ENCODE assay signal across 9 cellular contexts in the genomic region with DNA sequence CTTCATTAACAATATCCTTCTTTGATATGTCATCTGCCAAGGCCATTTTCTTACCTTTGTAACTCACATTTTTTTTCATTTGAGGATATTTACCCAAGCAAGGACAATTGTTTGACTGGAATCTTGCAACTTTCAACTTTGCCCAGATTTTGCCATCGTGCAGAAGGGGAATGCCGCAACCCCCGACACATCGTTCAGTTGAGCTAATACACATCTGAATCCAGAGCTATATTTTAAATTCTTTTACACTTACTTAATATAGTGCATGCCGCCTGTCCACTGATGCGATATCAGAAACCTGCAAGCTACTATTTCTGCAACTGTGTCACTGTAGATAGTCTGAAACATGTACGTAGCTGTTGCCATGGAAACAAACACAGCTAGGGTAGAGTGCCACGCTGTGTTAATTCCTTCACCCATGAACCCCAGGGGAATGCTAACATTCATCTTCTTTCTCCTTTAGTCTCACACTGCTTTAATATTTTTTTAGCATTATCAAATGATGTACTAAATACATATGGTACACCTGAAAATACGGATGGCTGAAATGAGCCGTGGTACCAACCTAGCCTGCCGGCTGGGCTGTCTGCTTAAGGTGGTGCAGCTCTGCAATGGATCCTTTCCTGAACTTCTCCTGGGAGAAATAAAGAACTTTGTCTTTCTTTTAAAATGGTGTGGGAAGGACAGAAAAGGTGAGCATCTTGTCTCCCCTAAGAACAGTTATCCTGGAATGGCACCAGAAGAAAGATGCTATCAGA.
DNase-seq lines count a peak whose midpoint lies in the region; ATAC-seq and FAIRE-seq lines count a peak whose summit lies in the region.
"Had no signal": no experiment of that assay in that cellular context is flagged by ENCODE, and none has a peak within 500 bp of the region (broad histone marks: within the 10 kb centered on the region; RNA-seq: fewer than 3 reads in every experiment).

No MANE protein-coding gene starts in this region.

- peak; percentile 72 for DNase-seq in NAMALWA (ENCODE audit: low spot score)
- DNase-seq in mesenteric fat pad (ENCODE audit: low spot score), result peak; percentile 18
- DNase-seq in NCI-H1105 (lab: John Stamatoyannopoulos, UW), result no peak
- DNase-seq in SIG-M5 treated with dmso at 0.1 percent for 504 hours (lab: John Stamatoyannopoulos, UW; ENCODE audit: unreplicated experiment), result no peak
- no peak for DNase-seq in urothelium cell line (ENCODE audit: low spot score)

- FAIRE-seq in urothelium cell line (lab: Jason Lieb, UNC), result no peak
- FAIRE-seq: islet of Langerhans had no signal

- ATAC-seq in GM18511 (IDR thresholded peaks at IDR 0.05; ENCODE audit: unreplicated experiment), result peak; percentile 99
- peak; percentile 93 for ATAC-seq in GM21737 (IDR thresholded peaks at IDR 0.05; ENCODE audit: unreplicated experiment)
- ATAC-seq in HG02840 (IDR thresholded peaks at IDR 0.05; ENCODE audit: low FRiP score, unreplicated experiment), result no peak

Comparison
In these comparisons a context has a peak if more than half of its experiments do, and no peak if none do; other contexts are left out.
1. DNase-seq: peak in NAMALWA (single experiment) and mesenteric fat pad (single experiment); none in NCI-H1105 (single experiment), SIG-M5 treated with dmso at 0.1 percent for 504 hours (single experiment) and urothelium cell line (single experiment).